ENCODE assay signal across 1 cellular context in genomic region chr6:140897804-140898573, GRCh38.
TF ChIP-seq lines count a peak whose summit lies in the region.

No MANE protein-coding gene starts in this region.

TF ChIP-seq in K562, 482 proteins besides CTCF, POLR2A, EP300 and RAD21 (continued from another document):
- TF ChIP-seq MGA (IDR thresholded peaks at IDR 0.05): no peak
- peak in 1 of 2 experiments; percentile 31; a peak in 1 of 4 replicates for TF ChIP-seq HDAC1 (IDR thresholded peaks at IDR 0.05)
- TF ChIP-seq ZBTB40 (IDR thresholded peaks at IDR 0.05): peak; percentile 41; the same call in 1 of the 2 replicates
- no peak for TF ChIP-seq ZBTB40 (CRISPR knock-in tag; IDR thresholded peaks at IDR 0.05)
